8 cellular contexts compared by ENCODE assay signal in genomic region chrX:74535633-74536141, GRCh38.
DNase-seq lines count a peak whose midpoint lies in the region; ATAC-seq, FAIRE-seq and TF ChIP-seq lines count a peak whose summit lies in the region.

No MANE protein-coding gene starts in this region.

- no peak for FAIRE-seq in urothelium cell line (lab: Jason Lieb, UNC)

- no peaks in the 10 kb centered on the region for H3K27me3 ChIP-seq in foreskin keratinocyte

- ATAC-seq in GM21619 (IDR thresholded peaks at IDR 0.05; ENCODE audit: unreplicated experiment), result peak; percentile 40
- ATAC-seq in foreskin keratinocyte, result peak; percentile 78
- ATAC-seq in GM21390 (IDR thresholded peaks at IDR 0.05; ENCODE audit: unreplicated experiment), result no peak

- no peaks in the 10 kb centered on the region for H3K27me3 Mint-ChIP-seq in neural crest cell (ENCODE audit: low read depth)

- peaks cover 3% of the 10 kb centered on the region for H3K9me3 Mint-ChIP-seq in neural crest cell

- H3K27ac Mint-ChIP-seq in neural crest cell (ENCODE audit: unreplicated experiment), result no peak overlapping the region

- H3K27ac ChIP-seq in foreskin keratinocyte, result no peak overlapping the region

- H3K4me3 Mint-ChIP-seq in neural crest cell, result peak overlapping the region; percentile 88

- H3K36me3 Mint-ChIP-seq in neural crest cell (ENCODE audit: low read depth), result peaks cover 2% of the 10 kb centered on the region

- TF ChIP-seq CTCF in foreskin keratinocyte (conservative IDR thresholded peaks at IDR 0.05) (no peak), neural crest cell (conservative IDR thresholded peaks at IDR 0.05) (no peak)

- H3K4me1 ChIP-seq in foreskin keratinocyte, result no peaks in the 10 kb centered on the region

- H3K4me1 Mint-ChIP-seq in neural crest cell, result peaks cover 24% of the 10 kb centered on the region

- DNase-seq in DMS53 (lab: John Stamatoyannopoulos, UW) (peak; percentile 79), NCI-H524 (lab: John Stamatoyannopoulos, UW) (peak; percentile 76 to 85), activated gamma-delta T cell treated with Interleukin-2 at 50 U/mL for 16 hours (peak; percentile 18), foreskin keratinocyte (peak; percentile 31 to 54), neural crest cell (ENCODE audit: low read depth, low spot score) (peak; percentile 9), urothelium cell line (ENCODE audit: low spot score) (peak; percentile 64)

Comparison
In these comparisons a context has a peak if more than half of its experiments do, and no peak if none do; other contexts are left out.
1. DNase-seq: peak in every context shown above with its lines; median percentile 80 in NCI-H524; 79 in DMS53; 64 in urothelium cell line; 42 in foreskin keratinocyte; 18 in activated gamma-delta T cell treated with Interleukin-2 at 50 U/mL for 16 hours; 9 in neural crest cell.